8 cellular contexts compared by ENCODE assay signal in the genomic region with DNA sequence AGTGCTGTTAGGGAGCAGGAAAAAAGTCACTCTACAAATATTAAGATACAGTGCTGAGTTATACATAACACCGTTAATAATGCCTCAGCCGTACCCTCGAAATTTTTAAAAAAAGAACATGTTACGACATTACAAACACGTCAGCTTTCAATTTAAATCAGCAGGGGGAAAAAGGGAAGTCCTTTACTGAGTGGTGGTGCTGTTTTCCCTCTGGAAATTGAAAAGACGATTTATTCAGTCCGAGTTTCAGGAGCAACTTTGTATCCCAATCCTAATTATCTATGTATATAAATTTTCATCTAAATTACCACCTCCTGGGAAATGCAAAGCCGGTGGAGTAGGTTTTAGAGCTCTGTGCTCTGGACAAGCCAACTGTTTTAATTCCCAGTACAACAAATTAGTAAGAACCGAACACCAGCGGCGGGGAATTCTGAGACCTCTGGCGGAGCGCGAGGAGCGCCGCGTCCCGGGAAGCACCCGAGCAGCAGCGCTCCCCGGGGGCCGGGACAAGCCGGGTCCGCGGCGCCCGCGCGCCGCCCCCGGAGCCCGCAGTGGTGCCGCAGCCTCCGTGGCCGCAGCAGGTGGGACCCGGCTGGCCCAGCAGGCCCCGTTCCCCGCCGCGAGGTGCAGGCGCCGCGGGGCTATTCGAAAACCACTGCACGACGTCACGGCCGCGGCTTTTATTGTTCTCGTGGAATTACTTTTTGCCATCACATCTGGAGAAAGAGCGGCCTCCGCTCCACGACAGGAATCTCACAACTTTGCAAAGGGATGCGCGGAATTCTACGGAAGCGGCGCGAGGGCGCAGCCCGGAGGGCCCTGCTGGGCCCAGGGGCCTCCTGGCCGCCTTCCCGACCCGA. TPM values are rescaled to one million over a fixed set of nuclear protein-coding genes. Genes with fewer than 3 reads are reported as not detected.
DNase-seq lines count a peak whose midpoint lies in the region; ATAC-seq, FAIRE-seq and TF ChIP-seq lines count a peak whose summit lies in the region.

No MANE protein-coding gene starts in this region.

- peaks cover 37% of the 10 kb centered on the region for H3K4me1 Mint-ChIP-seq in dendritic cell treated with granulocyte-macrophage colony-stimulating factor and Interleukin-4, amounts not matched to agents 40 ng/mL and 50 ng/mL, for 4 days (ENCODE audit: low read depth)
- peaks cover 38% of the 10 kb centered on the region for H3K4me1 Mint-ChIP-seq in stimulated activated effector memory CD8-positive, alpha-beta T cell treated with anti-CD3 and anti-CD28 coated beads, Interleukin-12 subunit alpha, Interleukin-12 subunit beta, amount 100 ng/mL, for 72 hours

- peaks cover 8% of the 10 kb centered on the region for H3K9me3 Mint-ChIP-seq in dendritic cell treated with granulocyte-macrophage colony-stimulating factor and Interleukin-4, amounts not matched to agents 40 ng/mL and 50 ng/mL, for 4 days
- no peaks in the 10 kb centered on the region for H3K9me3 Mint-ChIP-seq in stimulated activated effector memory CD8-positive, alpha-beta T cell treated with anti-CD3 and anti-CD28 coated beads, Interleukin-12 subunit alpha, Interleukin-12 subunit beta, amount 100 ng/mL, for 72 hours

- peak overlapping the region; percentile 51; the same call in 1 of the 2 replicates for H3K9ac ChIP-seq in HepG2 (ENCODE audit: insufficient read depth, low read depth, low read length)

- no peaks in the 10 kb centered on the region for H3K36me3 ChIP-seq in HepG2 (replicated peaks in 1 of 2; ENCODE audit: control insufficient read depth in 1 of 2, insufficient read depth in 2 of 2, low read length in 2 of 2)

- no peak overlapping the region for H3K27ac ChIP-seq in HepG2 (ENCODE audit: extremely low read length, insufficient read depth, low read length)

- no peaks in the 10 kb centered on the region for H3K9me3 ChIP-seq in HepG2 (ENCODE audit: low read length)

- BruUV-seq in HepG2 (replicated peaks; lab: Mats Ljungman, UMichigan) = no TSS peak

- no peaks in the 10 kb centered on the region for H3K79me2 ChIP-seq in HepG2 (ENCODE audit: insufficient read depth, low read length)

- FAIRE-seq in HepG2 (lab: Jason Lieb, UNC) = no peak

- 0 out of 4 replicates have a peak, but pooled peaks of 1 of the 2 experiments have one; percentile 5 for TF ChIP-seq EP300 in HepG2 (IDR thresholded peaks at IDR 0.05; ENCODE audit: low read depth in 2 of 2, low read length in 2 of 2)
- no peak for TF ChIP-seq EP300 in HepG2 (CRISPR knock-in tag; IDR thresholded peaks at IDR 0.05; ENCODE audit: borderline replicate concordance)

- no peak for TF ChIP-seq RAD21 in HepG2 (CRISPR knock-in tag; IDR thresholded peaks at IDR 0.05)

- ATAC-seq in GM21529 (IDR thresholded peaks at IDR 0.05; ENCODE audit: unreplicated experiment) (peak; percentile 20), HepG2 (peak; percentile 48)
- peak; percentile 14 for ATAC-seq in stimulated activated effector memory CD8-positive, alpha-beta T cell treated with anti-CD3 and anti-CD28 coated beads, Interleukin-12 subunit alpha, Interleukin-12 subunit beta, amount 100 ng/mL, for 72 hours

- H2AFZ ChIP-seq in HepG2 (ENCODE audit: low read length) = no peak overlapping the region

- in situ Hi-C loops in HepG2 (cut with HindIII; ENCODE audit: extremely low pct_ligation_motif_present, low pct_unique_long_range_greater_than_20kb) = loop anchor here (5.0 to 10.0 kb wide), 3 partner anchors 105 to 1020 kb away; no protein-coding TSS in a partner anchor

- H3K27me3 Mint-ChIP-seq in dendritic cell treated with granulocyte-macrophage colony-stimulating factor and Interleukin-4, amounts not matched to agents 40 ng/mL and 50 ng/mL, for 4 days = peaks cover 21% of the 10 kb centered on the region

- peak overlapping the region; percentile 64 to 75 (median 67) for H3K4me3 ChIP-seq in HepG2 (replicated peaks in 1 of 3; ENCODE audit: insufficient read depth in 1 of 3, low read depth in 2 of 3, low read length in 3 of 3)

- peaks cover 21% of the 10 kb centered on the region for H3K4me1 ChIP-seq in HepG2 (ENCODE audit: insufficient read depth, low read length)

- CTCF ChIA-PET in HepG2 (lab: Yijun Ruan, JAX; ENCODE audit: low intra/inter-chr PET ratio, low total read pairs) = interaction anchor here (1.1 to 3.0 kb wide), 12 partner anchors 20 to 1022 kb away, joined by 4 to 24 read pairs (median 12); a partner anchor contains a TSS

- H3K4me3 Mint-ChIP-seq in dendritic cell treated with granulocyte-macrophage colony-stimulating factor and Interleukin-4, amounts not matched to agents 40 ng/mL and 50 ng/mL, for 4 days = peak overlapping the region; percentile 78
- H3K4me3 Mint-ChIP-seq in stimulated activated effector memory CD8-positive, alpha-beta T cell treated with anti-CD3 and anti-CD28 coated beads, Interleukin-12 subunit alpha, Interleukin-12 subunit beta, amount 100 ng/mL, for 72 hours = peak overlapping the region; percentile 79

- intact Hi-C loops in dendritic cell treated with granulocyte-macrophage colony-stimulating factor and Interleukin-4, amounts not matched to agents 40 ng/mL and 50 ng/mL, for 4 days (cut with micrococcal nuclease) = loop anchor here (2.0 to 10.0 kb wide), 6 partner anchors 55 to 912 kb away; a partner anchor contains a TSS
- intact Hi-C loops in HepG2 (cut with micrococcal nuclease; ENCODE audit: unreplicated experiment) = loop anchor here (1.0 to 5.0 kb wide), 8 partner anchors 90 to 1023 kb away; a partner anchor contains a TSS

- no peak for TF ChIP-seq POLR2A in HepG2 (IDR thresholded peaks at IDR 0.05; ENCODE audit: insufficient read depth in 1 of 2, low read depth in 2 of 2, low read length in 2 of 2)

- TF ChIP-seq CTCF in HepG2 (CRISPR knock-in tag; IDR thresholded peaks at IDR 0.05) = no peak

- DNase-seq in ELF-1 (ENCODE audit: low read depth, low spot score) (peak; percentile 23), LHCN-M2 (ENCODE audit: low read depth) (peak; percentile 35), UCSD-AML1 (lab: John Stamatoyannopoulos, UW; ENCODE audit: unreplicated experiment) (peak; percentile 44), HepG2 (ENCODE audit: low spot score) (no peak), NCI-H187 treated with DMSO at 0.1 percent for 48 hours (lab: John Stamatoyannopoulos, UW) (no peak)
- DNase-seq in stimulated activated effector memory CD8-positive, alpha-beta T cell treated with anti-CD3 and anti-CD28 coated beads, Interleukin-12 subunit alpha, Interleukin-12 subunit beta, amount 100 ng/mL, for 72 hours (ENCODE audit: low spot score in 2 of 2) = peak in 1 of 2 donors; percentile 24

- POLR2A ChIA-PET in HepG2 (lab: Yijun Ruan, JAX) = interaction anchor here (0.6 to 2.3 kb wide), 3 partner anchors 136 to 1022 kb away, joined by 3 to 8 read pairs (median 5); a partner anchor contains a TSS

- peak overlapping the region; percentile 91 for H3K4me2 ChIP-seq in HepG2 (ENCODE audit: low read depth, low read length)

- H3K36me3 Mint-ChIP-seq in dendritic cell treated with granulocyte-macrophage colony-stimulating factor and Interleukin-4, amounts not matched to agents 40 ng/mL and 50 ng/mL, for 4 days (ENCODE audit: low read depth) = no peaks in the 10 kb centered on the region
- peaks cover 7% of the 10 kb centered on the region for H3K36me3 Mint-ChIP-seq in stimulated activated effector memory CD8-positive, alpha-beta T cell treated with anti-CD3 and anti-CD28 coated beads, Interleukin-12 subunit alpha, Interleukin-12 subunit beta, amount 100 ng/mL, for 72 hours

- H3K27ac Mint-ChIP-seq in dendritic cell treated with granulocyte-macrophage colony-stimulating factor and Interleukin-4, amounts not matched to agents 40 ng/mL and 50 ng/mL, for 4 days = peak overlapping the region; percentile 78
- H3K27ac Mint-ChIP-seq in stimulated activated effector memory CD8-positive, alpha-beta T cell treated with anti-CD3 and anti-CD28 coated beads, Interleukin-12 subunit alpha, Interleukin-12 subunit beta, amount 100 ng/mL, for 72 hours = no peak overlapping the region

- H4K20me1 ChIP-seq in HepG2 (ENCODE audit: insufficient read depth, low read length) = no peaks in the 10 kb centered on the region

- H3K27me3 ChIP-seq in HepG2 (ENCODE audit: control insufficient read depth in 1 of 2, insufficient read depth in 2 of 2, low read length in 2 of 2) = peaks cover 1 to 26% of the 10 kb centered on the region in 2 experiments; a peak in 3 of 5 replicates

- WGBS in HepG2 (ENCODE audit: low lambda C conversion rate) = under 1% methylated on average over 42 of the region's 64 CpGs

TF ChIP-seq in HepG2, 621 proteins besides CTCF, POLR2A, EP300 and RAD21 (continues in another document):
- TF ChIP-seq ZNF670 (CRISPR knock-in tag; IDR thresholded peaks at IDR 0.05; ENCODE audit: borderline replicate concordance) (peak; percentile 13; the same call in 1 of the 2 replicates), MED1 (CRISPR knock-in tag; IDR thresholded peaks at IDR 0.05) (no peak), ZMYM3 (CRISPR knock-in tag; IDR thresholded peaks at IDR 0.05) (no peak), ZSCAN12 (CRISPR knock-in tag; IDR thresholded peaks at IDR 0.05) (no peak), AGO2 (optimal IDR thresholded peaks at IDR 0.05; ENCODE audit: low read depth, low read length) (peak; percentile 62)

RNA-seq across cellular contexts. Expression of a gene that starts 1.0 kb away (rescaled TPM):
- 31.8 and 33.0 TPM in 2 replicates for total RNA-seq in LHCN-M2 (2014; rRNA removed)
- 6.3 TPM for polyA plus RNA-seq in LHCN-M2 (2012)
- total RNA-seq in HepG2 (2016; rRNA removed; fragmentation: Illumina TruSeq; extraction: Trizol) = 8.2 and 8.4 TPM in 2 replicates
- 10.1 and 13.7 TPM in 2 replicates for total RNA-seq in HepG2 (2016; cell fraction: cytosol; rRNA removed; fragmentation: Illumina TruSeq; extraction: Trizol; ENCODE audit: low read depth)
- total RNA-seq in HepG2 (2016; cell fraction: insoluble cytoplasmic fraction; rRNA removed; fragmentation: Illumina TruSeq; extraction: Trizol) = 9.0 and 9.7 TPM in 2 replicates
- 14.2 and 14.7 TPM in 2 replicates for total RNA-seq in HepG2 (2016; cell fraction: membrane; rRNA removed; fragmentation: Illumina TruSeq; extraction: Trizol)
- total RNA-seq in HepG2 (2016; cell fraction: nucleus; rRNA removed; fragmentation: Illumina TruSeq; extraction: Trizol) = 5.9 and 8.3 TPM in 2 replicates
- polyA plus RNA-seq in HepG2 (2011; rRNA removed) = 13.5 and 14.7 TPM in 2 replicates
- polyA plus RNA-seq in HepG2 (2011; cell fraction: cytosol; rRNA removed) = 9.7 and 15.2 TPM in 2 replicates
- polyA plus RNA-seq in HepG2 (2011; cell fraction: nucleus; rRNA removed) = 6.9 and 10.2 TPM in 2 replicates
- polyA plus RNA-seq in HepG2 (2012) = 5.7 and 6.6 TPM in 2 replicates
- polyA plus RNA-seq in HepG2 (2016; cell fraction: cytosol; fragmentation: Illumina TruSeq; extraction: Trizol; ENCODE audit: low read depth) = 5.3 and 5.4 TPM in 2 replicates
- polyA plus RNA-seq in HepG2 (2016; cell fraction: insoluble cytoplasmic fraction; fragmentation: Illumina TruSeq; extraction: Trizol; ENCODE audit: low read depth) = 9.6 and 9.9 TPM in 2 replicates
- 11.5 and 11.7 TPM in 2 replicates for polyA plus RNA-seq in HepG2 (2016; cell fraction: membrane; fragmentation: Illumina TruSeq; extraction: Trizol; ENCODE audit: low read depth)
- polyA plus RNA-seq in HepG2 (2016; cell fraction: nucleus; fragmentation: Illumina TruSeq; extraction: Trizol; ENCODE audit: insufficient read depth, low read depth) = 10.0 and 11.2 TPM in 2 replicates
- 7.6 and 52.8 TPM in 2 replicates for polyA minus RNA-seq in HepG2 (2011; rRNA and poly(A)+ RNA removed; ENCODE audit: low replicate concordance)
- polyA minus RNA-seq in HepG2 (2011; cell fraction: cytosol; rRNA and poly(A)+ RNA removed) = 7.3 and 8.3 TPM in 2 replicates
- polyA minus RNA-seq in HepG2 (2011; cell fraction: nucleus; rRNA and poly(A)+ RNA removed) = 5.5 and 7.8 TPM in 2 replicates

Comparison
In these comparisons a context has a peak if more than half of its experiments do, and no peak if none do; other contexts are left out.
1. DNase-seq: peak in ELF-1 (single experiment), LHCN-M2 (single experiment) and UCSD-AML1 (single experiment); none in HepG2 (single experiment) and NCI-H187 treated with DMSO at 0.1 percent for 48 hours (single experiment).
2. Peak in every context shown above with its lines, with median percentiles within 50 percentile points of each other: ATAC-seq.